ENCODE assay signal across 13 cellular contexts in the genomic region with DNA sequence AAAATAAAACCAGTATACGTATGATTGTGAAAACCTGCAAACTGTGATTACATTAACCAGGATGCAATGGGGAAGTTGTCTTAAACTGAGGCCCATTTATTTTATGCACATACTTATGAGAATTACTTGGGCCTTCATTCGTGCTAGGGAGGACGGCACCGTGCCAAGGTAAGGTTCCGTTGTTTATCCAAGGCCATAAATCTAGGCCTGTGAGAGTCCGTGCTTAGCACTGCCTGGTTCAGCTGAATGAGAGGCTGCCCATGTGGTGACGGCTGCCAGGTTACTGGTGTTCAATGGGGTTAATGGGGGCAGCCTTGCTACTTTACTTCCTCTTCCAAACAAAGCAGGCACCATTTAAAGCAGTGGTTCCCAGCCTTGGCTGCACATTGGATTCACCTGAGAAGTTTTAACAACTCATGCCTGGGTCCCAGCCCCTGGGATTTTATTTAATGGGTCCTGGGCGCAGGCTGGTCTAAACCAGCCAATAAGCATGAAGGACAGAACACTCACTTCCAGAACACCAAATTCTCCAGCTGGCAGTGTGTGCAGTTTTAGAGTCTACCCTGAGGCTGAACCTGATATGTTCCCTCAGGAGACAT.
DNase-seq lines count a peak whose midpoint lies in the region; ATAC-seq and TF ChIP-seq lines count a peak whose summit lies in the region.
"Had no signal": no experiment of that assay in that cellular context is flagged by ENCODE, and none has a peak within 500 bp of the region (broad histone marks: within the 10 kb centered on the region; RNA-seq: fewer than 3 reads in every experiment).

No MANE protein-coding gene starts in this region.

- H3K4me1 ChIP-seq in BE2C, result 0 out of 2 replicates have a peak, but pooled peaks cover 5% of the 10 kb centered on the region

- DNase-seq in BE2C, result peak; percentile 31
- peak; percentile 97 for DNase-seq in NCI-H1092 treated with DMSO at 0.1 percent for 48 hours (lab: John Stamatoyannopoulos, UW)
- peak; percentile 39 for DNase-seq in astrocyte of the spinal cord (ENCODE audit: low read depth, low spot score)
- peak; percentile 92 for DNase-seq in mucosa of gallbladder (ENCODE audit: low spot score)
- no peak for DNase-seq in stimulated activated naive CD4-positive, alpha-beta T cell treated with Interleukin-2 at 50 U/mL for 16 hours (lab: John Stamatoyannopoulos, UW)
- no peak for DNase-seq in NCI-H146 (lab: John Stamatoyannopoulos, UW)
- no peak for DNase-seq in hepatic stellate cell (ENCODE audit: low spot score)
- DNase-seq: esophagus squamous epithelium, mesendoderm, NCI-H1436 had no signal

- H3K4me3 ChIP-seq in BE2C (ENCODE audit: low read depth, low read length) (no peak overlapping the region), astrocyte of the spinal cord (ENCODE audit: low read depth, low read length) (no peak overlapping the region)
- H3K4me3 ChIP-seq: esophagus squamous epithelium, thoracic aorta had no signal

- H3K9me3 ChIP-seq in BE2C, result no peaks in the 10 kb centered on the region
- H3K9me3 ChIP-seq: esophagus squamous epithelium, thoracic aorta had no signal

- in situ Hi-C loops in astrocyte of the spinal cord (cut with HindIII; ENCODE audit: low sequenced_read_pairs), result no loop called here

- no peaks in the 10 kb centered on the region for H3K27me3 ChIP-seq in BE2C
- H3K27me3 ChIP-seq: esophagus squamous epithelium had no signal

- no peaks in the 10 kb centered on the region for H3K36me3 ChIP-seq in BE2C
- H3K36me3 ChIP-seq: thoracic aorta had no signal

- ATAC-seq in HG03175 (IDR thresholded peaks at IDR 0.05; ENCODE audit: unreplicated experiment), result no peak
- ATAC-seq: SK-N-SH treated with all-trans-retinoic acid at 6 μM for 48 hours had no signal

- TF ChIP-seq CTCF in BE2C (IDR thresholded peaks at IDR 0.05; ENCODE audit: low read depth, low read length), result no peak
- TF ChIP-seq CTCF in astrocyte of the spinal cord (IDR thresholded peaks at IDR 0.05; ENCODE audit: low read depth, low read length), result no peak

Comparison
In these comparisons a context has a peak if more than half of its experiments do, and no peak if none do; other contexts are left out.
1. DNase-seq: peak in BE2C (single experiment), NCI-H1092 treated with DMSO at 0.1 percent for 48 hours (single experiment), astrocyte of the spinal cord (single experiment) and mucosa of gallbladder (single experiment); none in stimulated activated naive CD4-positive, alpha-beta T cell treated with Interleukin-2 at 50 U/mL for 16 hours (single experiment), NCI-H146 (single experiment) and hepatic stellate cell (single experiment).